In the genomic region with DNA sequence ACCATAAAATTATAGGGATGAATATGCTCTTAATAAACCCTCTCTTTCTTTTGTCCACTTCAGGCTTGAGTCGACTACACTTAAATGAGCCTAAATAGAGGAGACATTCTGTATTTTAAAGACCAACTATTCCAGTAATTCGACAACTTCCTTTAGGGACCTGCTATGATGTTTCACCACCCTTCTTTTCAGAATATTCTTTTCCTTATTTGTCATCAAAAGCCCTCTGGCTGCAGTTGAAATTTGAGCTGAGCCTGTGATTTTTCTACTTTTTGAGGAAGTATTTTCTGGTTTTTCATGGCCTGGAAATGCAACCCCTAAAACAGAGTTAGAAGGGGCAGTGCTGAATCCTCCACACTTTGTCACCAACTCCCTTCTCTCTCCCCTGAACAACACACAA, we compare ENCODE assay signal across 11 cellular contexts.
"Had no signal": no experiment of that assay in that cellular context is flagged by ENCODE, and none has a peak within 500 bp of the region (broad histone marks: within the 10 kb centered on the region; RNA-seq: fewer than 3 reads in every experiment).

No MANE protein-coding gene starts in this region.

- H3K27me3 ChIP-seq: esophagus squamous epithelium, left lung, neutrophil, right atrium auricular region, thyroid gland had no signal

- H3K4me3 ChIP-seq: esophagus squamous epithelium, left lung, right atrium auricular region, thyroid gland had no signal

- H3K36me3 ChIP-seq: esophagus squamous epithelium, left lung, neutrophil, right atrium auricular region, thyroid gland had no signal

- DNase-seq: activated CD4-positive, alpha-beta memory T cell treated with anti-CD3 and anti-CD28 coated beads for 36 hours; activated CD4-positive, CD25-positive, alpha-beta regulatory T cell treated with anti-CD3 and anti-CD28 coated beads, Interleukin-2, amount 50 U/mL, for 72 hours; activated effector memory CD4-positive, alpha-beta T cell treated with anti-CD3 and anti-CD28 coated beads, Interleukin-2, amount 50 U/mL, for 16 hours; activated T-cell treated with anti-CD3 and anti-CD28 coated beads, Interleukin-2, amount 50 U/mL, for 4 hours; esophagus squamous epithelium; head of caudate nucleus; left lung; posterior cingulate gyrus; thyroid gland had no signal

- H3K4me1 ChIP-seq: esophagus squamous epithelium, left lung, right atrium auricular region had no signal

- H3K27ac ChIP-seq: esophagus squamous epithelium, left lung, neutrophil, right atrium auricular region, thyroid gland had no signal

- H3K9me3 ChIP-seq: esophagus squamous epithelium, left lung, neutrophil, right atrium auricular region, thyroid gland had no signal
